8 cellular contexts compared by ENCODE assay signal in the genomic region with DNA sequence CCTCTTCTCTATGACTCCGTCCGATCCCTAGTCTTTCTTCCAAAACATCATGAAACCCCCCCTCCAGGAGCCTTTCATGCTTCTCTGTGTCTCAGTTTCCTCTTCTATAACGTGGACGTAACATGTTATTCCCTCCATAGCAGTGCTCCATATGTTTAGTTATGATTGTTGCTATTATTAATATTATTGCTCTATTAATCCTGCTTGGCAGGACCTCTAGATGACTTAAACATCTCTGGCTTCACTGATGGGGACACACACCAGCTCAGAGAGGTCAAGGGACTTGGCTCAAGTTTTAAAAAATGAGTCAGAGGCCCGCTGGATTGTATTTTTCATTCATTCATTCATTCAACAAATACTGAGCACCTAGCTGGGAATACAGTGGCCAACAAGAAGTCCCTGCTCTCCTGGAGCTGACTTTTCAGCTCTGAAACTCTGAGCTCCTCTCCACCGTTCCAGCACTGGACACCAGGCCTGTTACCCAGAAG. TPM values are rescaled to one million over a fixed set of nuclear protein-coding genes. Genes with fewer than 3 reads are reported as not detected.
A peak's percentile ranks its signal among the peaks of the same experiment; 100 is the strongest.
DNase-seq lines count a peak whose midpoint lies in the region; TF ChIP-seq lines count a peak whose summit lies in the region.

No MANE protein-coding gene starts in this region.

- H3F3A ChIP-seq in Loucy (ENCODE audit: low read depth): no peaks in the 10 kb centered on the region; the same call in 1 of the 2 replicates

- TF ChIP-seq CTCF in Loucy (conservative IDR thresholded peaks at IDR 0.05; ENCODE audit: low read length): no peak
- no peak for TF ChIP-seq CTCF in neural crest cell (conservative IDR thresholded peaks at IDR 0.05)

- 45 to 49% methylated on average over 4 to 5 of the region's 6 CpGs for WGBS in ectodermal cell, 2 experiments

- H2AFZ ChIP-seq in Loucy (ENCODE audit: low read length): peak overlapping the region; percentile 94

- no peaks in the 10 kb centered on the region for H3K9me3 ChIP-seq in CD4-positive, alpha-beta memory T cell (ENCODE audit: control insufficient read depth in 1 of 2, low read length in 2 of 2)
- H3K9me3 ChIP-seq in Loucy (ENCODE audit: insufficient read depth, low read depth, low read length): no peaks in the 10 kb centered on the region
- no peaks in the 10 kb centered on the region for H3K9me3 ChIP-seq in ectodermal cell (ENCODE audit: control insufficient read depth, low read length)

- intact Hi-C loops in CD4-positive, alpha-beta memory T cell (cut with micrococcal nuclease): loop anchor here (1.0 to 2.0 kb wide), 4 partner anchors 20 to 159 kb away; a partner anchor contains a TSS

- in situ Hi-C loops in ACHN (cut with HindIII; ENCODE audit: low pct_ligation_motif_present, low pct_unique_long_range_greater_than_20kb, low sequenced_read_pairs): no loop called here

- peaks cover 0 to 3% (median 0%) of the 10 kb centered on the region in 8 donors for H3K9me3 Mint-ChIP-seq in CD4-positive, alpha-beta memory T cell
- no peaks in the 10 kb centered on the region for H3K9me3 Mint-ChIP-seq in neural crest cell

- peaks cover 2% of the 10 kb centered on the region for H3K36me3 ChIP-seq in CD4-positive, alpha-beta memory T cell (ENCODE audit: insufficient read depth, low read length)
- H3K36me3 ChIP-seq in Loucy (ENCODE audit: insufficient read depth, low read length): no peaks in the 10 kb centered on the region
- no peaks in the 10 kb centered on the region for H3K36me3 ChIP-seq in ectodermal cell (ENCODE audit: control insufficient read depth, insufficient read depth, low read length)

- H3K4me1 ChIP-seq in CD4-positive, alpha-beta memory T cell (ENCODE audit: insufficient read depth, low read length): peaks cover 24% of the 10 kb centered on the region
- H3K4me1 ChIP-seq in Loucy (ENCODE audit: insufficient read depth, low read length, poor library complexity, severe bottlenecking) (peaks cover 9% of the 10 kb centered on the region), ectodermal cell (ENCODE audit: control insufficient read depth, insufficient read depth, low read length) (peaks cover 10% of the 10 kb centered on the region)

- peaks cover 12 to 23% (median 18%) of the 10 kb centered on the region in 4 donors for H3K4me1 Mint-ChIP-seq in CD4-positive, alpha-beta memory T cell
- peaks cover 26% of the 10 kb centered on the region for H3K4me1 Mint-ChIP-seq in neural crest cell

- H3K9ac ChIP-seq in Loucy (ENCODE audit: low read depth, low read length, poor library complexity, severe bottlenecking): peak overlapping the region; percentile 88

- peak overlapping the region; percentile 82 for H3K27ac ChIP-seq in CD4-positive, alpha-beta memory T cell (ENCODE audit: low read depth, low read length)
- no peak overlapping the region for H3K27ac ChIP-seq in ectodermal cell (ENCODE audit: insufficient read depth, low read depth, low read length, poor library complexity, severe bottlenecking)

- H4K20me1 ChIP-seq in Loucy (ENCODE audit: insufficient read depth, low read length, poor library complexity, severe bottlenecking): no peaks in the 10 kb centered on the region

- no peaks in the 10 kb centered on the region for H3K27me3 Mint-ChIP-seq in CD4-positive, alpha-beta memory T cell
- peaks cover 6% of the 10 kb centered on the region for H3K27me3 Mint-ChIP-seq in neural crest cell (ENCODE audit: low read depth)

- POLR2A ChIA-PET in CD4-positive, alpha-beta memory T cell (lab: Charles Lee; ENCODE audit: partially characterized antibody): interaction anchor here (1.0 to 4.0 kb wide), 5 partner anchors 17 to 159 kb away, joined by 3 to 27 read pairs (median 7); a partner anchor contains a TSS

- H3K27me3 ChIP-seq in CD4-positive, alpha-beta memory T cell (ENCODE audit: insufficient read depth, low read length): no peaks in the 10 kb centered on the region
- H3K27me3 ChIP-seq in Loucy (ENCODE audit: insufficient read depth, low read length, poor library complexity, severe bottlenecking) (no peaks in the 10 kb centered on the region), ectodermal cell (ENCODE audit: control insufficient read depth, insufficient read depth, low read length, poor library complexity, severe bottlenecking) (peaks cover 5% of the 10 kb centered on the region)

- peak overlapping the region; percentile 44 to 72 for H3K4me3 ChIP-seq in CD4-positive, alpha-beta memory T cell (ENCODE audit: low read length in 2 of 2)
- H3K4me3 ChIP-seq in Loucy (ENCODE audit: low read length, poor library complexity, severe bottlenecking) (peak overlapping the region; percentile 84), ectodermal cell (ENCODE audit: insufficient read depth, low read depth, low read length) (peak overlapping the region; percentile 72)

- H3K36me3 Mint-ChIP-seq in CD4-positive, alpha-beta memory T cell: peaks cover 0 to 9% of the 10 kb centered on the region in 2 donors
- H3K36me3 Mint-ChIP-seq in neural crest cell (ENCODE audit: low read depth): no peaks in the 10 kb centered on the region

- DNase-seq in CD4-positive, alpha-beta memory T cell: no peak
- no peak for DNase-seq in neural crest cell (ENCODE audit: low read depth, low spot score)
- no peak for DNase-seq in NCI-H2196 treated with DMSO at 0.1 percent for 48 hours (lab: John Stamatoyannopoulos, UW; ENCODE audit: unreplicated experiment)
- no peak for DNase-seq in NCI-H526 treated with DMSO at 0.1 percent for 48 hours (lab: John Stamatoyannopoulos, UW)
- no peak for DNase-seq in ACHN
- DNase-seq in middle frontal gyrus (ENCODE audit: extremely low spot score, low spot score): no peak

- H3K27ac Mint-ChIP-seq in CD4-positive, alpha-beta memory T cell: peak overlapping the region; percentile 94 to 99 (median 97)
- peak overlapping the region; percentile 96 for H3K27ac Mint-ChIP-seq in neural crest cell (ENCODE audit: unreplicated experiment)

- peak overlapping the region; percentile 83 to 97 (median 91) for H3K4me3 Mint-ChIP-seq in CD4-positive, alpha-beta memory T cell
- peak overlapping the region; percentile 91 for H3K4me3 Mint-ChIP-seq in neural crest cell

- peak overlapping the region; percentile 99 for H3K4me2 ChIP-seq in Loucy (ENCODE audit: low read depth, low read length, poor library complexity, severe bottlenecking)

- no peaks in the 10 kb centered on the region for H3K79me2 ChIP-seq in Loucy (ENCODE audit: insufficient read depth, low read length)

- CTCF ChIA-PET in CD4-positive, alpha-beta memory T cell (lab: Charles Lee; ENCODE audit: partially characterized antibody): interaction anchor here (0.8 to 2.7 kb wide), 9 partner anchors 11 to 164 kb away, joined by 3 to 10 read pairs (median 4); a partner anchor contains a TSS

- H3K9me2 ChIP-seq in Loucy (replicated peaks; ENCODE audit: low read depth, low read length): no peaks in the 10 kb centered on the region

RNA-seq across cellular contexts. Expression of a gene that starts 0.4 kb away (rescaled TPM):
- 10 to 100 TPM; 11.5 to 13.6 TPM for total RNA-seq in CD4-positive, alpha-beta memory T cell
- 1 to 10 TPM; 2.4 to 3.5 TPM for polyA plus RNA-seq in CD4-positive, alpha-beta memory T cell
- 10.1 TPM for polyA plus RNA-seq in ectodermal cell (2013, experiment 1 of 4)
- polyA plus RNA-seq in ectodermal cell (2013, experiment 2 of 4): 8.9 TPM
- polyA plus RNA-seq in ectodermal cell (2013, experiment 3 of 4): 8.2 TPM
- 7.6 TPM for polyA plus RNA-seq in ectodermal cell (2013, experiment 4 of 4)
- 11.4 and 11.8 TPM in 2 replicates for total RNA-seq in neural crest cell

RNA-seq across cellular contexts. Expression of a gene that starts 24.9 kb away (rescaled TPM):
- 10 to 100 TPM; 13.1 to 16.7 TPM for total RNA-seq in CD4-positive, alpha-beta memory T cell
- polyA plus RNA-seq in CD4-positive, alpha-beta memory T cell: 10 to 100 TPM in 1 of 2 donors, 1 to 10 TPM in 1; 7.6 to 11.2 TPM
- polyA plus RNA-seq in ectodermal cell (2013, experiment 1 of 4): 19.8 TPM
- polyA plus RNA-seq in ectodermal cell (2013, experiment 2 of 4): 22.4 TPM
- polyA plus RNA-seq in ectodermal cell (2013, experiment 3 of 4): 14.9 TPM
- 15.8 TPM for polyA plus RNA-seq in ectodermal cell (2013, experiment 4 of 4)
- 7.7 and 9.0 TPM in 2 replicates for total RNA-seq in neural crest cell
